ENCODE assay signal across 9 cellular contexts in genomic region chr22:39311592-39312400, GRCh38.
DNase-seq lines count a peak whose midpoint lies in the region; ATAC-seq lines count a peak whose summit lies in the region.
"Had no signal": no experiment of that assay in that cellular context is flagged by ENCODE, and none has a peak within 500 bp of the region (broad histone marks: within the 10 kb centered on the region; RNA-seq: fewer than 3 reads in every experiment).

No MANE protein-coding gene starts in this region.

- no peak for ATAC-seq in GM18867 (IDR thresholded peaks at IDR 0.05; ENCODE audit: unreplicated experiment)
- ATAC-seq in HG03442 (IDR thresholded peaks at IDR 0.05; ENCODE audit: unreplicated experiment): no peak

- peak overlapping the region; percentile 61 for H3K27ac Mint-ChIP-seq in stimulated activated naive CD8-positive, alpha-beta T cell treated with anti-CD3 and anti-CD28 coated beads, Interleukin-15, Interleukin-2, amounts not matched to agents 100 ng/mL and 50 ng/mL, for 24 hours

- H3K27me3 Mint-ChIP-seq in stimulated activated naive CD8-positive, alpha-beta T cell treated with anti-CD3 and anti-CD28 coated beads, Interleukin-15, Interleukin-2, amounts not matched to agents 100 ng/mL and 50 ng/mL, for 24 hours: no peaks in the 10 kb centered on the region

- H3K4me3 Mint-ChIP-seq in stimulated activated naive CD8-positive, alpha-beta T cell treated with anti-CD3 and anti-CD28 coated beads, Interleukin-15, Interleukin-2, amounts not matched to agents 100 ng/mL and 50 ng/mL, for 24 hours: peak overlapping the region; percentile 54

- no peaks in the 10 kb centered on the region for H3K9me3 Mint-ChIP-seq in stimulated activated naive CD8-positive, alpha-beta T cell treated with anti-CD3 and anti-CD28 coated beads, Interleukin-15, Interleukin-2, amounts not matched to agents 100 ng/mL and 50 ng/mL, for 24 hours
- H3K9me3 Mint-ChIP-seq: CD8-positive, alpha-beta memory T cell had no signal

- peaks cover 45% of the 10 kb centered on the region for H3K4me1 Mint-ChIP-seq in stimulated activated naive CD8-positive, alpha-beta T cell treated with anti-CD3 and anti-CD28 coated beads, Interleukin-15, Interleukin-2, amounts not matched to agents 100 ng/mL and 50 ng/mL, for 24 hours (ENCODE audit: low read depth)

- DNase-seq in stimulated activated CD4-positive, alpha-beta T cell treated with anti-CD3 and anti-CD28 coated beads, Interleukin-15, amount 100 ng/mL, for 24 hours: peak; percentile 60
- DNase-seq in stimulated activated CD4-positive, alpha-beta T cell treated with anti-CD3 and anti-CD28 coated beads, Interleukin-12 subunit alpha, Interleukin-12 subunit beta, amount 100 ng/mL, for 4 hours: no peak
- DNase-seq in NCI-H82 treated with DMSO at 0.1 percent for 48 hours (lab: John Stamatoyannopoulos, UW; ENCODE audit: unreplicated experiment): peak; percentile 17
- DNase-seq in cerebellar cortex (ENCODE audit: low spot score): peak; percentile 85
- DNase-seq in retina: no peak

- peaks cover 55% of the 10 kb centered on the region for H3K36me3 Mint-ChIP-seq in stimulated activated naive CD8-positive, alpha-beta T cell treated with anti-CD3 and anti-CD28 coated beads, Interleukin-15, Interleukin-2, amounts not matched to agents 100 ng/mL and 50 ng/mL, for 24 hours (ENCODE audit: low read depth)

Comparison
In these comparisons a context has a peak if more than half of its experiments do, and no peak if none do; other contexts are left out.
1. DNase-seq: peak in stimulated activated CD4-positive, alpha-beta T cell treated with anti-CD3 and anti-CD28 coated beads, Interleukin-15, amount 100 ng/mL, for 24 hours (single experiment), NCI-H82 treated with DMSO at 0.1 percent for 48 hours (single experiment) and cerebellar cortex (single experiment); none in stimulated activated CD4-positive, alpha-beta T cell treated with anti-CD3 and anti-CD28 coated beads, Interleukin-12 subunit alpha, Interleukin-12 subunit beta, amount 100 ng/mL, for 4 hours (single experiment) and retina (single experiment).